In genomic region chr2:163345795-163346573, GRCh38 we compare ENCODE assay signal across 8 cellular contexts.
DNase-seq lines count a peak whose midpoint lies in the region; ATAC-seq, FAIRE-seq and TF ChIP-seq lines count a peak whose summit lies in the region.

No MANE protein-coding gene starts in this region.

- DNase-seq in DMS153 (lab: John Stamatoyannopoulos, UW) (peak; percentile 47), NCI-H526 treated with DMSO at 0.1 percent for 48 hours (lab: John Stamatoyannopoulos, UW) (peak; percentile 65), bronchial epithelial cell (ENCODE audit: low read depth) (peak; percentile 61), mesenchymal stem cell (peak; percentile 72), posterior vena cava (ENCODE audit: low spot score) (no peak)
- DNase-seq in activated naive CD4-positive, alpha-beta T cell treated with anti-CD3 and anti-CD28 coated beads, Interleukin-2, amount 10 ng/mL, durations not matched to agents 7 days and 5 days = no peak

- 9% methylated on average over 3 of the region's 6 CpGs for WGBS in mesenchymal stem cell

- no peak overlapping the region for H3K18ac ChIP-seq in mesenchymal stem cell (ENCODE audit: low read depth in 1 of 2, low read length in 2 of 2)

- H3K9ac ChIP-seq in mesenchymal stem cell (ENCODE audit: low read length) = peak overlapping the region; percentile 54

- no peak overlapping the region for H3K14ac ChIP-seq in mesenchymal stem cell (ENCODE audit: low read length in 2 of 2)

- H3K36me3 Mint-ChIP-seq in activated naive CD4-positive, alpha-beta T cell treated with anti-CD3 and anti-CD28 coated beads, Interleukin-2, amount 10 ng/mL, durations not matched to agents 7 days and 5 days = no peaks in the 10 kb centered on the region

- H3K9me3 ChIP-seq in mesenchymal stem cell (ENCODE audit: control insufficient read depth, low read length) = no peaks in the 10 kb centered on the region

- H3K27ac Mint-ChIP-seq in activated naive CD4-positive, alpha-beta T cell treated with anti-CD3 and anti-CD28 coated beads, Interleukin-2, amount 10 ng/mL, durations not matched to agents 7 days and 5 days = no peak overlapping the region

- H3K4me3 ChIP-seq in bronchial epithelial cell (ENCODE audit: low read depth, low read length) = no peak overlapping the region
- H3K4me3 ChIP-seq in mesenchymal stem cell (ENCODE audit: insufficient read depth in 1 of 2, low read depth in 1 of 2, low read length in 2 of 2) = no peak overlapping the region

- H3K4me3 Mint-ChIP-seq in activated naive CD4-positive, alpha-beta T cell treated with anti-CD3 and anti-CD28 coated beads, Interleukin-2, amount 10 ng/mL, durations not matched to agents 7 days and 5 days = no peak overlapping the region

- H3K9me3 Mint-ChIP-seq in activated naive CD4-positive, alpha-beta T cell treated with anti-CD3 and anti-CD28 coated beads, Interleukin-2, amount 10 ng/mL, durations not matched to agents 7 days and 5 days = no peaks in the 10 kb centered on the region

- no peak overlapping the region for H3K23ac ChIP-seq in mesenchymal stem cell (ENCODE audit: low read length in 2 of 2)

- H3K36me3 ChIP-seq in bronchial epithelial cell (ENCODE audit: control insufficient read depth, insufficient read depth, low read length) (no peaks in the 10 kb centered on the region), mesenchymal stem cell (ENCODE audit: control insufficient read depth in 1 of 2, insufficient read depth in 2 of 2, low read depth in 1 of 2, low read length in 2 of 2) (no peaks in the 10 kb centered on the region)

- H2AK5ac ChIP-seq in mesenchymal stem cell (ENCODE audit: low read length, severe bottlenecking) = no peak overlapping the region

- intact Hi-C loops in posterior vena cava (cut with DNase I) = loop anchor here (5.0 to 10.0 kb wide), 3 partner anchors 391 to 1489 kb away; partner anchors contain the start of gene FIGN (in 1 of the 2)

- H3K27ac ChIP-seq in mesenchymal stem cell (ENCODE audit: low read length, poor library complexity, severe bottlenecking) = no peak overlapping the region

- TF ChIP-seq CTCF in bronchial epithelial cell (IDR thresholded peaks at IDR 0.05; ENCODE audit: insufficient read depth, low read length, severe bottlenecking) = peak; percentile 57

- H4K8ac ChIP-seq in mesenchymal stem cell (ENCODE audit: low read length) = no peak overlapping the region

- H2BK12ac ChIP-seq in mesenchymal stem cell (ENCODE audit: low read length in 2 of 2) = no peak overlapping the region

- H3K79me1 ChIP-seq in mesenchymal stem cell (replicated peaks; ENCODE audit: low read length, poor library complexity, severe bottlenecking) = no peaks in the 10 kb centered on the region

- no peak overlapping the region for H2BK15ac ChIP-seq in mesenchymal stem cell (ENCODE audit: low read depth, poor library complexity, severe bottlenecking)

- H2BK120ac ChIP-seq in mesenchymal stem cell (ENCODE audit: low read depth, low read length) = no peak overlapping the region

- H3K27me3 ChIP-seq in bronchial epithelial cell (ENCODE audit: control insufficient read depth, insufficient read depth, low read length) (no peaks in the 10 kb centered on the region), mesenchymal stem cell (ENCODE audit: control insufficient read depth in 1 of 2, insufficient read depth in 1 of 2, low read length in 2 of 2) (no peaks in the 10 kb centered on the region)

- H3K4ac ChIP-seq in mesenchymal stem cell (ENCODE audit: low read depth in 1 of 2, low read length in 2 of 2) = no peak overlapping the region

- CTCF ChIA-PET in activated naive CD4-positive, alpha-beta T cell treated with anti-CD3 and anti-CD28 coated beads, Interleukin-2, amount 10 ng/mL, durations not matched to agents 7 days and 5 days (lab: Charles Lee) = interaction anchor here (0.6 to 1.2 kb wide), 2 partner anchors 715 to 778 kb away, joined by 3 to 6 read pairs; no protein-coding TSS in a partner anchor

- H3K27me3 Mint-ChIP-seq in activated naive CD4-positive, alpha-beta T cell treated with anti-CD3 and anti-CD28 coated beads, Interleukin-2, amount 10 ng/mL, durations not matched to agents 7 days and 5 days = peaks cover 12% of the 10 kb centered on the region

- no peak overlapping the region for H2AFZ ChIP-seq in mesenchymal stem cell (ENCODE audit: low read depth, low read length)

- H3K4me2 ChIP-seq in mesenchymal stem cell (ENCODE audit: low read length, poor library complexity, severe bottlenecking) = no peak overlapping the region

- no peak for FAIRE-seq in bronchial epithelial cell (lab: Jason Lieb, UNC)

- peak overlapping the region; percentile 57 for H2BK5ac ChIP-seq in mesenchymal stem cell (ENCODE audit: low read depth, low read length, poor library complexity, severe bottlenecking)

- no peaks in the 10 kb centered on the region for H3K4me1 ChIP-seq in mesenchymal stem cell (ENCODE audit: control insufficient read depth, insufficient read depth, low read depth, low read length)

- H4K91ac ChIP-seq in mesenchymal stem cell (ENCODE audit: low read length) = no peak overlapping the region

- ATAC-seq in GM21367 (IDR thresholded peaks at IDR 0.05; ENCODE audit: unreplicated experiment) (peak; percentile 74), HG03565 (IDR thresholded peaks at IDR 0.05; ENCODE audit: unreplicated experiment) (peak; percentile 86)

- no peaks in the 10 kb centered on the region for H3K4me1 Mint-ChIP-seq in activated naive CD4-positive, alpha-beta T cell treated with anti-CD3 and anti-CD28 coated beads, Interleukin-2, amount 10 ng/mL, durations not matched to agents 7 days and 5 days

Comparison
In these comparisons a context has a peak if more than half of its experiments do, and no peak if none do; other contexts are left out.
1. DNase-seq: peak in DMS153 (single experiment), NCI-H526 treated with DMSO at 0.1 percent for 48 hours (single experiment), bronchial epithelial cell (single experiment) and mesenchymal stem cell (single experiment); none in posterior vena cava (single experiment) and activated naive CD4-positive, alpha-beta T cell treated with anti-CD3 and anti-CD28 coated beads, Interleukin-2, amount 10 ng/mL, durations not matched to agents 7 days and 5 days (single experiment).